Comparison of ENCODE assay signal across 3 cellular contexts in the genomic region with DNA sequence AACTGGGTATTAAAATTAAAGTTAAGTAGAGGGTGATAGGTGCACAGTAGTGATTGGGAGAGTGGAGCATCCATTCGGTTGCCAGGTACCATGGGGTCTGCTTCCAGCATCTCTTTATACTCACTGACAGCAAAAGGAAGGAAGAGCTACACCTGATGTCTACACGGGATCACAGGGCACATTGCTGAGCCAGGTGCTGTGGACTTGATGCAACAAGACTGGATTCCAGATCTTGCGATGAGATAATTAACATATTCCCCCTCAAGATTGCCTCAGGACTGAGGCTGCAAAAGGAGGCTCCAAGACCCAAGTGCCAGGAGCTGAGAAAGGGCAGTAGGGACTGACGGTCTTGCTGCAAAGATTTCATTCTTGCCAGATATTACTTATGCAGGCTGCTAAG.
"Had no signal": no experiment of that assay in that cellular context is flagged by ENCODE, and none has a peak within 500 bp of the region (broad histone marks: within the 10 kb centered on the region; RNA-seq: fewer than 3 reads in every experiment).

No MANE protein-coding gene starts in this region.

- H3K4me3 ChIP-seq: GM12878 had no signal

- DNase-seq: GDM1, GF-D8 had no signal
